In genomic region chr14:64682173-64682710, GRCh38 we compare ENCODE assay signal across 8 cellular contexts. TPM values are rescaled to one million over a fixed set of nuclear protein-coding genes. Genes with fewer than 3 reads are reported as not detected.
DNase-seq lines count a peak whose midpoint lies in the region; ATAC-seq, FAIRE-seq and TF ChIP-seq lines count a peak whose summit lies in the region.

No MANE protein-coding gene starts in this region.

- ATAC-seq in heart left ventricle, result peak; percentile 81 to 96 (median 94)

- peak in 1 of 2 donors; percentile 25 for TF ChIP-seq POLR2A in heart left ventricle (IDR thresholded peaks at IDR 0.05)

- no peaks in the 10 kb centered on the region for H3K79me2 ChIP-seq in parathyroid adenoma

- H3K9me3 ChIP-seq in heart left ventricle, result no peaks in the 10 kb centered on the region
- H3K9me3 ChIP-seq in parathyroid adenoma (ENCODE audit: control insufficient read depth, low read length), result no peaks in the 10 kb centered on the region

- no peak overlapping the region for H3K4me2 ChIP-seq in parathyroid adenoma (ENCODE audit: low read length)

- H3K4me1 ChIP-seq in heart left ventricle, result peaks cover 0 to 47% (median 20%) of the 10 kb centered on the region in 12 donors
- peaks cover 11% of the 10 kb centered on the region for H3K4me1 ChIP-seq in parathyroid adenoma

- TF ChIP-seq CTCF in C4-2B (conservative IDR thresholded peaks at IDR 0.05), result no peak
- TF ChIP-seq CTCF in heart left ventricle (IDR thresholded peaks at IDR 0.05), result no peak
- TF ChIP-seq CTCF in parathyroid adenoma (IDR thresholded peaks at IDR 0.05), result no peak

- no peak overlapping the region for H3K9ac ChIP-seq in parathyroid adenoma

- H2AFZ ChIP-seq in parathyroid adenoma, result peak overlapping the region; percentile 94

- H3K27me3 ChIP-seq in heart left ventricle, result no peaks in the 10 kb centered on the region
- H3K27me3 ChIP-seq in parathyroid adenoma (ENCODE audit: control insufficient read depth, insufficient read depth, low read length), result no peaks in the 10 kb centered on the region

- H3K36me3 ChIP-seq in heart left ventricle (no peaks in the 10 kb centered on the region), parathyroid adenoma (ENCODE audit: control insufficient read depth, insufficient read depth, low read length) (no peaks in the 10 kb centered on the region)

- H3K27ac ChIP-seq in C4-2B, result peak overlapping the region; percentile 56
- H3K27ac ChIP-seq in angular gyrus (ENCODE audit: low read depth, low read length), result peak overlapping the region; percentile 93
- peak overlapping the region; percentile 25 to 92 (median 79) for H3K27ac ChIP-seq in heart left ventricle
- H3K27ac ChIP-seq in parathyroid adenoma, result peak overlapping the region; percentile 51

- intact Hi-C loops in heart left ventricle (cut with DNase I), result loop anchor here in 1 of 10 donors (10.0 kb wide), 1 partner anchor 203 kb away; no protein-coding TSS in a partner anchor

- no peak overlapping the region for H3K4me3 ChIP-seq in heart left ventricle
- no peak overlapping the region for H3K4me3 ChIP-seq in parathyroid adenoma (ENCODE audit: low read depth, low read length)

- no peak for FAIRE-seq in frontal cortex (lab: Jason Lieb, UNC)

- WGBS in heart left ventricle, 4 donors, result 8 to 29% (median 24%) methylated on average over 4 to 8 of the region's 8 CpGs

- DNase-seq in heart left ventricle (peak; percentile 70 to 82 (median 78)), frontal cortex (ENCODE audit: low spot score in 2 of 2) (no peak), NCI-H2171 (lab: John Stamatoyannopoulos, UW) (no peak), NCI-H1092 treated with DMSO at 0.1 percent for 48 hours (lab: John Stamatoyannopoulos, UW) (no peak)
- DNase-seq in activated effector memory CD4-positive, alpha-beta T cell treated with anti-CD3 and anti-CD28 coated beads, Interleukin-2, amount 50 U/mL, for 16 hours, result no peak

RNA-seq across cellular contexts. Expression of gene PLEKHG3, which starts 22.0 kb away (rescaled TPM):
- total RNA-seq in heart left ventricle (10 to 100 TPM; 14.7 to 34.3 (median 18.1) TPM), frontal cortex (7.3 TPM)
- 1 to 10 TPM; 7.0 TPM for polyA plus RNA-seq in heart left ventricle

Comparison
In these comparisons a context has a peak if more than half of its experiments do, and no peak if none do; other contexts are left out.
1. DNase-seq: peak in heart left ventricle (5 of 5); none in frontal cortex (0 of 2), NCI-H2171 (single experiment), activated effector memory CD4-positive, alpha-beta T cell treated with anti-CD3 and anti-CD28 coated beads, Interleukin-2, amount 50 U/mL, for 16 hours (single experiment) and NCI-H1092 treated with DMSO at 0.1 percent for 48 hours (single experiment).
2. Peak in every context shown above with its lines, with median percentiles within 50 percentile points of each other: H3K27ac ChIP-seq.